29 cellular contexts compared by ENCODE assay signal in the genomic region with DNA sequence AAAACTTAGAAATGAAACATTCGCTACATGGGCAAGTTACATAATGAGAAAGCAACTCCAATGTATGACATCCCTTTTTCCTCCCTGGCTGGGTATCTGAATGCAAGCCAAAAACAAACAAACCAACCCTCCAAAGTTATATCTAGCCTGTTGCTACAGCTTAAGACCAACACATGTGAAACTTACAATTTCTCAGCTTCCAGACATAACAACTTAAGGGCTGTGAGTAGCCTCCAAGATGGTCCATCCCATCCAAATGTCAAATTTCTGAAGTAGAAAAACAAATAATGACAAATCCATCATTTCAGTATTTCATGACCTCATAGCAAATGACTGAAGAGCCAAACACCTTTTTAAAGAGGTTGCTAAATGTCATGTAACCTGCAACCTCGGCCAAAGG.
"Had no signal": no experiment of that assay in that cellular context is flagged by ENCODE, and none has a peak within 500 bp of the region (broad histone marks: within the 10 kb centered on the region; RNA-seq: fewer than 3 reads in every experiment).

No MANE protein-coding gene starts in this region.

- H3K27me3 ChIP-seq: body of pancreas had no signal

- H3K4me3 Mint-ChIP-seq: activated B cell treated with CpG ODN at 0.5 μM for 24 hours; activated CD4-positive, alpha-beta T cell treated with anti-CD3 and anti-CD28 coated beads, Interleukin-2, amount 10 ng/mL, durations not matched to agents 24 days and 14 days; activated T-cell treated with anti-CD3 and anti-CD28 coated beads, Interleukin-2, amount 50 U/mL, for 72 hours; central memory CD8-positive, alpha-beta T cell; T-cell had no signal

- H3K27me3 Mint-ChIP-seq: activated B cell treated with CpG ODN at 0.5 μM for 24 hours; activated CD4-positive, alpha-beta T cell treated with anti-CD3 and anti-CD28 coated beads, Interleukin-2, amount 10 ng/mL, durations not matched to agents 24 days and 14 days; central memory CD8-positive, alpha-beta T cell; T-cell had no signal

- H3K4me3 ChIP-seq: body of pancreas, SK-N-MC had no signal

- H3K4me1 ChIP-seq: body of pancreas had no signal

- ATAC-seq: activated T-cell treated with anti-CD3 and anti-CD28 coated beads, Interleukin-2, amount 50 U/mL, for 72 hours; body of pancreas; Panc1; Right ventricle myocardium inferior; T-cell had no signal

- H3K4me1 Mint-ChIP-seq: activated B cell treated with CpG ODN at 0.5 μM for 24 hours, T-cell had no signal

- H3K27ac Mint-ChIP-seq: activated B cell treated with CpG ODN at 0.5 μM for 24 hours; activated CD4-positive, alpha-beta T cell treated with anti-CD3 and anti-CD28 coated beads, Interleukin-2, amount 10 ng/mL, durations not matched to agents 24 days and 14 days; activated T-cell treated with anti-CD3 and anti-CD28 coated beads, Interleukin-2, amount 50 U/mL, for 72 hours; activated T-helper 2 cell treated with anti-CD3 and anti-CD28 coated beads, Interferon-gamma antibody, Interleukin-2, Interleukin-4, amounts not matched to agents 10 μg/mL and 5 μg/mL and 100 μg/mL, durations not matched to agents 14 hours and 24 hours and 36 hours; T-cell had no signal

- DNase-seq: activated B cell treated with CpG ODN at 0.5 μM for 24 hours; activated CD4-positive, alpha-beta T cell treated with anti-CD3 and anti-CD28 coated beads for 1 hour; activated CD4-positive, alpha-beta T cell treated with anti-CD3 and anti-CD28 coated beads, Interleukin-2, amount 10 ng/mL, durations not matched to agents 24 days and 14 days; activated CD4-positive, alpha-beta T cell treated with anti-CD3 and anti-CD28 coated beads, Interleukin-2, amount 50 U/mL, for 48 hours; activated naive CD4-positive, alpha-beta T cell treated with anti-CD3 and anti-CD28 coated beads, Interleukin-2, amount 50 U/mL, for 16 hours; activated T-cell treated with anti-CD3 and anti-CD28 coated beads for 4 hours; activated T-cell treated with anti-CD3 and anti-CD28 coated beads, Interleukin-2, amount 50 U/mL, for 72 hours; aorta; body of pancreas; Kasumi-1; KBM-7; NCI-H1105 treated with DMSO at 0.1 percent for 48 hours; NCI-H1436 treated with DMSO at 0.1 percent for 48 hours; NCI-H187; NCI-H2171; NCI-H2227 treated with DMSO at 0.1 percent for 48 hours; NCI-H446 treated with DMSO at 0.1 percent for 48 hours; NCI-H526 treated with DMSO at 0.1 percent for 48 hours; NK-92 treated with Interleukin-12 subunit alpha and Interleukin-12 subunit beta, amount 100 ng/mL, for 24 hours; OCI-M1; RPMI8226; T-cell; T-helper 2 cell; T1000 had no signal

- H3K9me3 Mint-ChIP-seq: activated B cell treated with CpG ODN at 0.5 μM for 24 hours; activated CD4-positive, alpha-beta T cell treated with anti-CD3 and anti-CD28 coated beads, Interleukin-2, amount 10 ng/mL, durations not matched to agents 24 days and 14 days; activated T-cell treated with anti-CD3 and anti-CD28 coated beads, Interleukin-2, amount 50 U/mL, for 72 hours; activated T-helper 2 cell treated with anti-CD3 and anti-CD28 coated beads, Interferon-gamma antibody, Interleukin-2, Interleukin-4, amounts not matched to agents 10 μg/mL and 5 μg/mL and 100 μg/mL, durations not matched to agents 14 hours and 24 hours and 36 hours; central memory CD8-positive, alpha-beta T cell; T-cell had no signal

- H3K9me3 ChIP-seq: body of pancreas had no signal

- H3K27ac ChIP-seq: body of pancreas, SK-N-MC had no signal
